ENCODE assay signal across 9 cellular contexts in the genomic region with DNA sequence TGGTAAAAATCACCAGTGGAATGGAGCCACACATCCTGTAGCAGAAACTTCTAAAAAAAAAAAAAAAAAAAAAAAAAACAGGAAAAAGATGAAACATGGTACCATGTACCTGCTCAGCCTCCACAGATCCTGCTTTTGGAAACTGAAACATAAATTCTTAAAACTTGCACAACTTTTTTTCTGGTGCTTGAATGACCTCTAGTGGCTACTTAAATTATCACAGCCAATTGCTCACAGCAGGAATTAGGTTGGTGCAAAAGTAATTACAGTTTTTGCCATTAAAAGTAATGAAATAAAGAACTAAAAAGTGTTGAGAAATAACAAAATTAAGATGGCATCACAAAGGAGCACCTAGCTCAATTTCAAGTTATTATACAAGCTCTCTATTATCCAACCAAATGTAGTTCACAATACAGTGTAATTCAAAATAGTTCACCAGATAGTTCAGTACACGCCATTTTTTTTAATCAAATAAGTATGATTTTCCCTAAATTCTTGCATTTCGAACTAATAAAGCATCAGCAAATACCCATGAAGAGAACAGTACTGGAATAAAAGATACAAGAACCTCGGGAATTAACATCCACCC.
DNase-seq lines count a peak whose midpoint lies in the region; ATAC-seq, FAIRE-seq and TF ChIP-seq lines count a peak whose summit lies in the region.
"Had no signal": no experiment of that assay in that cellular context is flagged by ENCODE, and none has a peak within 500 bp of the region (broad histone marks: within the 10 kb centered on the region; RNA-seq: fewer than 3 reads in every experiment).

No MANE protein-coding gene starts in this region.

- H3K9me3 ChIP-seq in OCI-LY1 (ENCODE audit: low read length) (no peaks in the 10 kb centered on the region), neural progenitor cell (ENCODE audit: low read depth) (no peaks in the 10 kb centered on the region), T-helper 17 cell (ENCODE audit: control insufficient read depth, low read length, poor library complexity, severe bottlenecking) (no peaks in the 10 kb centered on the region)

- FAIRE-seq in endometrium (lab: Jason Lieb, UNC): peak; percentile 99

- H3K9me3 Mint-ChIP-seq in neural progenitor cell: no peaks in the 10 kb centered on the region
- H3K9me3 Mint-ChIP-seq: IgD-negative memory B cell had no signal

- H3K36me3 ChIP-seq in OCI-LY1 (ENCODE audit: insufficient read depth, low read length) (no peaks in the 10 kb centered on the region), neural progenitor cell (no peaks in the 10 kb centered on the region)

- H2AFZ ChIP-seq in OCI-LY1 (ENCODE audit: low read length): no peak overlapping the region
- no peak overlapping the region for H2AFZ ChIP-seq in neural progenitor cell (replicated peaks)

- no peaks in the 10 kb centered on the region for H3K79me2 ChIP-seq in OCI-LY1 (ENCODE audit: insufficient read depth, low read length)
- no peaks in the 10 kb centered on the region for H3K79me2 ChIP-seq in neural progenitor cell (ENCODE audit: low read depth)

- H3K27ac ChIP-seq in OCI-LY1 (ENCODE audit: low read depth, low read length, poor library complexity, severe bottlenecking): no peak overlapping the region
- no peak overlapping the region for H3K27ac ChIP-seq in neural progenitor cell

- no peaks in the 10 kb centered on the region for H3K27me3 Mint-ChIP-seq in neural progenitor cell (ENCODE audit: insufficient read depth, low read depth)
- no peaks in the 10 kb centered on the region for H3K27me3 Mint-ChIP-seq in T-helper 17 cell
- H3K27me3 Mint-ChIP-seq: IgD-negative memory B cell had no signal

- H3K27me3 ChIP-seq in OCI-LY1 (ENCODE audit: insufficient read depth, low read length): no peaks in the 10 kb centered on the region
- no peaks in the 10 kb centered on the region for H3K27me3 ChIP-seq in neural progenitor cell

- no peaks in the 10 kb centered on the region for H3F3A ChIP-seq in OCI-LY1 (ENCODE audit: insufficient read depth, low read length)
- no peaks in the 10 kb centered on the region for H3F3A ChIP-seq in neural progenitor cell (ENCODE audit: low read depth)

- no peak overlapping the region for H3K4me3 Mint-ChIP-seq in neural progenitor cell
- no peak overlapping the region for H3K4me3 Mint-ChIP-seq in T-helper 17 cell

- H3K4me3 ChIP-seq in OCI-LY1 (ENCODE audit: low read depth, low read length, poor library complexity, severe bottlenecking) (no peak overlapping the region), neural progenitor cell (no peak overlapping the region)

- no peaks in the 10 kb centered on the region for H3K4me1 Mint-ChIP-seq in neural progenitor cell
- no peaks in the 10 kb centered on the region for H3K4me1 Mint-ChIP-seq in T-helper 17 cell
- H3K4me1 Mint-ChIP-seq: IgD-negative memory B cell had no signal

- H3K27ac Mint-ChIP-seq in neural progenitor cell: no peak overlapping the region
- no peak overlapping the region for H3K27ac Mint-ChIP-seq in T-helper 17 cell
- H3K27ac Mint-ChIP-seq: IgD-negative memory B cell had no signal

- no peak for ATAC-seq in T-helper 17 cell

- in situ Hi-C loops in GM13977 (cut with MboI; ENCODE audit: low pct_unique_long_range_greater_than_20kb, low sequenced_read_pairs, unreplicated experiment): loop anchor here (25.0 kb wide), 1 partner anchor 1569 kb away; the partner anchor contains the start of gene EIF1B

- no peaks in the 10 kb centered on the region for H4K20me1 ChIP-seq in OCI-LY1 (ENCODE audit: insufficient read depth, low read length)
- H4K20me1 ChIP-seq in neural progenitor cell (ENCODE audit: low read depth): no peaks in the 10 kb centered on the region

- H3K9me2 ChIP-seq in OCI-LY1 (ENCODE audit: low read depth, low read length): no peaks in the 10 kb centered on the region

- TF ChIP-seq CTCF in GM13977 (IDR thresholded peaks at IDR 0.05; ENCODE audit: extremely low read depth, insufficient read depth, missing control alignments) (peak; percentile 68), OCI-LY1 (IDR thresholded peaks at IDR 0.05; ENCODE audit: low read length) (peak; percentile 81), neural progenitor cell (IDR thresholded peaks at IDR 0.05) (peak; percentile 79)

- peak; percentile 38 for DNase-seq in Ammon's horn (ENCODE audit: low spot score)
- peak; percentile 21 for DNase-seq in GM13977 (ENCODE audit: low spot score)
- peak; percentile 41 for DNase-seq in neural progenitor cell (ENCODE audit: low spot score)
- no peak for DNase-seq in NCI-H2107 (lab: John Stamatoyannopoulos, UW)
- no peak for DNase-seq in T-helper 17 cell
- no peak for DNase-seq in stimulated activated CD4-positive, alpha-beta T cell treated with anti-CD3 and anti-CD28 coated beads, Interleukin-12 subunit alpha, Interleukin-12 subunit beta, amount 100 ng/mL, for 4 hours

- H3K4me1 ChIP-seq in OCI-LY1 (ENCODE audit: insufficient read depth, low read length, severe bottlenecking) (no peaks in the 10 kb centered on the region), neural progenitor cell (no peaks in the 10 kb centered on the region)

- no peak overlapping the region for H3K9ac ChIP-seq in OCI-LY1 (ENCODE audit: low read length)
- H3K9ac ChIP-seq in neural progenitor cell: no peak overlapping the region

- H3K36me3 Mint-ChIP-seq in neural progenitor cell (no peaks in the 10 kb centered on the region), T-helper 17 cell (ENCODE audit: low read depth) (peaks cover 2% of the 10 kb centered on the region)

- H3K4me2 ChIP-seq in OCI-LY1 (ENCODE audit: low read length) (no peak overlapping the region), neural progenitor cell (no peak overlapping the region)

Comparison
In these comparisons a context has a peak if more than half of its experiments do, and no peak if none do; other contexts are left out.
1. DNase-seq: peak in Ammon's horn (single experiment), GM13977 (single experiment) and neural progenitor cell (single experiment); none in NCI-H2107 (single experiment), T-helper 17 cell (0 of 3) and stimulated activated CD4-positive, alpha-beta T cell treated with anti-CD3 and anti-CD28 coated beads, Interleukin-12 subunit alpha, Interleukin-12 subunit beta, amount 100 ng/mL, for 4 hours (single experiment).
2. Peak in every context shown above with its lines, with median percentiles within 50 percentile points of each other: CTCF ChIP-seq.